Comparison of ENCODE assay signal across 1 cellular context in the genomic region with DNA sequence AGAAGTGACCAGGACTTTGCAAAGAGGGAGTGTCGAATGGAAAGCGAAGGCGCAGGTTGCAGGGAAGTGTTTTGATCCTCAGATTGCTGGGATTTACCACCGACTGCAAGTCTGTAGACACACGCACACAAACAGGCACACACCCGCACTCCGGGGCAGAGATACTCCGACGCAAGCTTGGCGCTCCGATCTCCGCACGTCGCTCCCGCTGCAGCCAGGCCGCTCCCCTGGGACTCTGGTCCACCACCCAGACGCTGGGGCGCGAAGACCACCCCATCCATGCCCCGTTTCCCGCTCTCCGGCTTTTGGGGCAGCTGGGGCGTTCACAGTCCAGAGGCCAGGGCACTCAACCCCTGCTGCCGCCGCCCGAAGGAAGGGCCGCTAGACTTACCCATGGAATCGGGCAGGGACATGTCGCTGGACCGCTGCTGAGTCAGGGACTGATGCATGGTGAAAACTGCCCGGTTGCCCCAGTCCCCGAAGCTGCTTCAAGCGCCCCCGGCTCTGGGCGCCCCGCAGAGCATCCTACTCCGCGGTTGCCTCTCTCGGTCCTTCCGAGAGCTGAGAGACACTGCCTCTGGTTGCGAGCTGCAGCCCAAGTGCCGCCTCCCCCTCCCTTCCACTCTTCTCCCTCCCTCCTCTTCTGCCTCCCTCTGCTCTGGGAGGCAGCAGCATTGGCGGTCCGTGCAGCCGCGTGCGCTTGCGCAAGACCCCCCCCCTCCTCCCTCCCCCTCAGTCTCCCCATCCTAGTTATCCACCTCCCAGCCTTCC.
TF ChIP-seq lines count a peak whose summit lies in the region.

A gene (minus strand): TSS at position 601 of the 771 bp plus-strand sequence. CDS start 152 bp downstream, at position 449.

TF ChIP-seq in H1, 55 proteins besides CTCF, POLR2A, EP300 and RAD21:
- TF ChIP-seq, protein P1, sequence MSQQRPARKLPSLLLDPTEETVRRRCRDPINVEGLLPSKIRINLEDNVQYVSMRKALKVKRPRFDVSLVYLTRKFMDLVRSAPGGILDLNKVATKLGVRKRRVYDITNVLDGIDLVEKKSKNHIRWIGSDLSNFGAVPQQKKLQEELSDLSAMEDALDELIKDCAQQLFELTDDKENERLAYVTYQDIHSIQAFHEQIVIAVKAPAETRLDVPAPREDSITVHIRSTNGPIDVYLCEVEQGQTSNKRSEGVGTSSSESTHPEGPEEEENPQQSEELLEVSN (IDR thresholded peaks at IDR 0.05) = peak; percentile 82
- TF ChIP-seq KDM4A (IDR thresholded peaks at IDR 0.05; ENCODE audit: low read depth, low read length, severe bottlenecking) (peak; percentile 68), RBBP5 (IDR thresholded peaks at IDR 0.05; ENCODE audit: borderline replicate concordance, low read depth, low read length) (peak; percentile 54; the same call in 1 of the 2 replicates), NRF1 (IDR thresholded peaks at IDR 0.05; ENCODE audit: low read depth, low read length) (peak; percentile 33; the same call in 1 of the 2 replicates), TAF1 (IDR thresholded peaks at IDR 0.05; ENCODE audit: low read depth, low read length) (0 out of 2 replicates have a peak, but pooled peaks have one; percentile 19), SIRT6 (IDR thresholded peaks at IDR 0.05; ENCODE audit: low read length) (no peak), CEBPB (IDR thresholded peaks at IDR 0.05; ENCODE audit: low read depth, low read length) (peak; percentile 72), POLR2AphosphoS5 (IDR thresholded peaks at IDR 0.05; ENCODE audit: low read depth, low read length) (no peak)
